Comparison of ENCODE assay signal across 1 cellular context in genomic region chr14:78673845-78674244, GRCh38.
TF ChIP-seq lines count a peak whose summit lies in the region.

No MANE protein-coding gene starts in this region.

TF ChIP-seq in K562, 482 proteins besides CTCF, POLR2A, EP300 and RAD21 (continued from another document):
- TF ChIP-seq, protein P1, sequence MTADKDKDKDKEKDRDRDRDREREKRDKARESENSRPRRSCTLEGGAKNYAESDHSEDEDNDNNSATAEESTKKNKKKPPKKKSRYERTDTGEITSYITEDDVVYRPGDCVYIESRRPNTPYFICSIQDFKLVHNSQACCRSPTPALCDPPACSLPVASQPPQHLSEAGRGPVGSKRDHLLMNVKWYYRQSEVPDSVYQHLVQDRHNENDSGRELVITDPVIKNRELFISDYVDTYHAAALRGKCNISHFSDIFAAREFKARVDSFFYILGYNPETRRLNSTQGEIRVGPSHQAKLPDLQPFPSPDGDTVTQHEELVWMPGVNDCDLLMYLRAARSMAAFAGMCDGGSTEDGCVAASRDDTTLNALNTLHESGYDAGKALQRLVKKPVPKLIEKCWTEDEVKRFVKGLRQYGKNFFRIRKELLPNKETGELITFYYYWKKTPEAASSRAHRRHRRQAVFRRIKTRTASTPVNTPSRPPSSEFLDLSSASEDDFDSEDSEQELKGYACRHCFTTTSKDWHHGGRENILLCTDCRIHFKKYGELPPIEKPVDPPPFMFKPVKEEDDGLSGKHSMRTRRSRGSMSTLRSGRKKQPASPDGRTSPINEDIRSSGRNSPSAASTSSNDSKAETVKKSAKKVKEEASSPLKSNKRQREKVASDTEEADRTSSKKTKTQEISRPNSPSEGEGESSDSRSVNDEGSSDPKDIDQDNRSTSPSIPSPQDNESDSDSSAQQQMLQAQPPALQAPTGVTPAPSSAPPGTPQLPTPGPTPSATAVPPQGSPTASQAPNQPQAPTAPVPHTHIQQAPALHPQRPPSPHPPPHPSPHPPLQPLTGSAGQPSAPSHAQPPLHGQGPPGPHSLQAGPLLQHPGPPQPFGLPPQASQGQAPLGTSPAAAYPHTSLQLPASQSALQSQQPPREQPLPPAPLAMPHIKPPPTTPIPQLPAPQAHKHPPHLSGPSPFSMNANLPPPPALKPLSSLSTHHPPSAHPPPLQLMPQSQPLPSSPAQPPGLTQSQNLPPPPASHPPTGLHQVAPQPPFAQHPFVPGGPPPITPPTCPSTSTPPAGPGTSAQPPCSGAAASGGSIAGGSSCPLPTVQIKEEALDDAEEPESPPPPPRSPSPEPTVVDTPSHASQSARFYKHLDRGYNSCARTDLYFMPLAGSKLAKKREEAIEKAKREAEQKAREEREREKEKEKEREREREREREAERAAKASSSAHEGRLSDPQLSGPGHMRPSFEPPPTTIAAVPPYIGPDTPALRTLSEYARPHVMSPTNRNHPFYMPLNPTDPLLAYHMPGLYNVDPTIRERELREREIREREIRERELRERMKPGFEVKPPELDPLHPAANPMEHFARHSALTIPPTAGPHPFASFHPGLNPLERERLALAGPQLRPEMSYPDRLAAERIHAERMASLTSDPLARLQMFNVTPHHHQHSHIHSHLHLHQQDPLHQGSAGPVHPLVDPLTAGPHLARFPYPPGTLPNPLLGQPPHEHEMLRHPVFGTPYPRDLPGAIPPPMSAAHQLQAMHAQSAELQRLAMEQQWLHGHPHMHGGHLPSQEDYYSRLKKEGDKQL (CRISPR knock-in tag; IDR thresholded peaks at IDR 0.05; ENCODE audit: borderline replicate concordance), result no peak
- no peak for TF ChIP-seq FOXO4 (CRISPR knock-in tag; IDR thresholded peaks at IDR 0.05)
- TF ChIP-seq KLF13 (tag; IDR thresholded peaks at IDR 0.05; ENCODE audit: borderline replicate concordance, low read depth), result no peak
- TF ChIP-seq ZNF280A (IDR thresholded peaks at IDR 0.05; ENCODE audit: low read depth, partially characterized antibody), result no peak
- TF ChIP-seq FOSL1 (tag; conservative IDR thresholded peaks at IDR 0.05), result no peak
- TF ChIP-seq TARDBP (IDR thresholded peaks at IDR 0.05), result no peak
- no peak for TF ChIP-seq ZFP30 (CRISPR knock-in tag; IDR thresholded peaks at IDR 0.05; ENCODE audit: borderline replicate concordance)
- no peak for TF ChIP-seq ZNF76 (CRISPR knock-in tag; IDR thresholded peaks at IDR 0.05; ENCODE audit: borderline replicate concordance)
- TF ChIP-seq ZNF41 (CRISPR knock-in tag; conservative IDR thresholded peaks at IDR 0.05), result no peak
- TF ChIP-seq ZNF431 (CRISPR knock-in tag; IDR thresholded peaks at IDR 0.05), result no peak
- no peak for TF ChIP-seq CHD2 (IDR thresholded peaks at IDR 0.05; ENCODE audit: low read depth, low read length)
